29 cellular contexts compared by ENCODE assay signal in genomic region chr18:44997139-44997538, GRCh38.
"Had no signal": no experiment of that assay in that cellular context is flagged by ENCODE, and none has a peak within 500 bp of the region (broad histone marks: within the 10 kb centered on the region; RNA-seq: fewer than 3 reads in every experiment).

No MANE protein-coding gene starts in this region.

- H3K9me3 ChIP-seq: body of pancreas had no signal

- ATAC-seq: activated CD4-positive, CD25-positive, alpha-beta regulatory T cell treated with anti-CD3 and anti-CD28 coated beads, Interleukin-2, amount 50 U/mL, for 24 hours; activated CD8-positive, alpha-beta T cell treated with anti-CD3 and anti-CD28 coated beads for 36 hours; activated T-cell treated with anti-CD3 and anti-CD28 coated beads, Interleukin-2, amount 50 U/mL, for 4 hours; activated T-helper 17 cell treated with anti-CD3 and anti-CD28 coated beads, Interleukin-2, amount 50 U/mL, for 72 hours; body of pancreas; esophagus mucosa had no signal

- H3K36me3 Mint-ChIP-seq: activated naive CD8-positive, alpha-beta T cell had no signal

- H3K9me3 Mint-ChIP-seq: activated B cell treated with CpG ODN at 0.5 μM for 24 hours; dendritic cell treated with granulocyte-macrophage colony-stimulating factor and Interleukin-4, amounts not matched to agents 40 ng/mL and 50 ng/mL, for 4 days; T-helper 2 cell treated with Interferon-gamma antibody and Interleukin-4, amounts not matched to agents 5 μg/mL and 100 μg/mL, for 36 hours had no signal

- H3K27ac ChIP-seq: body of pancreas, coronary artery, dorsolateral prefrontal cortex, WERI-Rb-1 had no signal

- H3K4me1 ChIP-seq: body of pancreas had no signal

- H3K27me3 ChIP-seq: body of pancreas, dorsolateral prefrontal cortex had no signal

- H3K4me3 Mint-ChIP-seq: activated B cell treated with CpG ODN at 0.5 μM for 24 hours; activated CD8-positive, alpha-beta T cell treated with anti-CD3 and anti-CD28 coated beads for 36 hours; activated naive CD8-positive, alpha-beta T cell; activated T-cell treated with anti-CD3 and anti-CD28 coated beads, Interleukin-2, amount 50 U/mL, for 4 hours; activated T-helper 17 cell treated with anti-CD3 and anti-CD28 coated beads, Interleukin-2, amount 50 U/mL, for 72 hours; dendritic cell treated with granulocyte-macrophage colony-stimulating factor and Interleukin-4, amounts not matched to agents 40 ng/mL and 50 ng/mL, for 4 days; endodermal cell; T-helper 2 cell treated with Interferon-gamma antibody and Interleukin-4, amounts not matched to agents 5 μg/mL and 100 μg/mL, for 36 hours had no signal

- H3K27me3 Mint-ChIP-seq: activated B cell treated with CpG ODN at 0.5 μM for 24 hours; activated CD8-positive, alpha-beta T cell treated with anti-CD3 and anti-CD28 coated beads for 36 hours; activated naive CD8-positive, alpha-beta T cell; activated T-helper 17 cell treated with anti-CD3 and anti-CD28 coated beads, Interleukin-2, amount 50 U/mL, for 72 hours; dendritic cell treated with granulocyte-macrophage colony-stimulating factor and Interleukin-4, amounts not matched to agents 40 ng/mL and 50 ng/mL, for 4 days had no signal

- DNase-seq: activated B cell treated with CpG ODN at 0.5 μM for 24 hours; activated CD4-positive, alpha-beta T cell treated with anti-CD3 and anti-CD28 coated beads for 48 hours; activated CD4-positive, alpha-beta T cell treated with anti-CD3 and anti-CD28 coated beads, Interleukin-2, amount 50 U/mL, for 1 hour; activated CD4-positive, alpha-beta T cell treated with anti-CD3 and anti-CD28 coated beads, Interleukin-2, amount 50 U/mL, for 48 hours; activated CD8-positive, alpha-beta memory T cell treated with anti-CD3 and anti-CD28 coated beads for 24 hours; activated CD8-positive, alpha-beta T cell treated with anti-CD3 and anti-CD28 coated beads for 36 hours; activated effector memory CD4-positive, alpha-beta T cell treated with Interleukin-2 at 50 U/mL for 16 hours; activated gamma-delta T cell treated with Interleukin-2 at 50 U/mL for 16 hours; activated naive CD4-positive, alpha-beta T cell treated with anti-CD3 and anti-CD28 coated beads, Interleukin-2, amount 50 U/mL, for 16 hours; activated naive CD4-positive, alpha-beta T cell treated with Interleukin-2 at 50 U/mL for 16 hours; activated T-cell treated with anti-CD3 and anti-CD28 coated beads, Interleukin-2, amount 50 U/mL, for 4 hours; amniotic stem cell; aorta; body of pancreas; effector memory CD4-positive, alpha-beta T cell; endodermal cell; foreskin fibroblast; head of caudate nucleus; hippocampal formation; T1000; WERI-Rb-1 had no signal

- H3K27ac Mint-ChIP-seq: activated CD8-positive, alpha-beta T cell treated with anti-CD3 and anti-CD28 coated beads for 36 hours; activated naive CD8-positive, alpha-beta T cell; activated T-helper 17 cell treated with anti-CD3 and anti-CD28 coated beads, Interleukin-2, amount 50 U/mL, for 72 hours; dendritic cell treated with granulocyte-macrophage colony-stimulating factor and Interleukin-4, amounts not matched to agents 40 ng/mL and 50 ng/mL, for 4 days; endodermal cell; T-helper 2 cell treated with Interferon-gamma antibody and Interleukin-4, amounts not matched to agents 5 μg/mL and 100 μg/mL, for 36 hours had no signal

- H3K4me1 Mint-ChIP-seq: activated T-helper 17 cell treated with anti-CD3 and anti-CD28 coated beads, Interleukin-2, amount 50 U/mL, for 72 hours; endodermal cell had no signal
